Comparison of ENCODE assay signal across 25 cellular contexts in genomic region chr13:98963917-98964316, GRCh38.
"Had no signal": no experiment of that assay in that cellular context is flagged by ENCODE, and none has a peak within 500 bp of the region (broad histone marks: within the 10 kb centered on the region; RNA-seq: fewer than 3 reads in every experiment).

No MANE protein-coding gene starts in this region.

- H3K4me3 ChIP-seq: lung, neural progenitor cell, right lobe of liver, skin epidermis, suprapubic skin, tibial artery had no signal

- H3K27ac ChIP-seq: epithelial cell of prostate, neural progenitor cell, right lobe of liver, suprapubic skin, tibial artery had no signal

- ATAC-seq: activated CD8-positive, alpha-beta T cell treated with anti-CD3 and anti-CD28 coated beads for 36 hours; activated naive CD4-positive, alpha-beta T cell treated with anti-CD3 and anti-CD28 coated beads, Interleukin-2, amount 50 U/mL, for 72 hours; natural killer cell; right lobe of liver; stimulated activated effector memory CD8-positive, alpha-beta T cell treated with anti-CD3 and anti-CD28 coated beads, Interleukin-12 subunit alpha, Interleukin-12 subunit beta, amount 100 ng/mL, for 72 hours; T-helper 17 cell had no signal

- H3K9me3 ChIP-seq: right lobe of liver, suprapubic skin, tibial artery had no signal

- DNase-seq: activated CD4-positive, alpha-beta T cell treated with anti-CD3 and anti-CD28 coated beads, Interleukin-2, amount 50 U/mL, for 1 hour; activated CD4-positive, CD25-positive, alpha-beta regulatory T cell treated with anti-CD3 and anti-CD28 coated beads, Interleukin-2, amount 50 U/mL, for 72 hours; activated CD8-positive, alpha-beta T cell treated with anti-CD3 and anti-CD28 coated beads for 36 hours; activated naive CD4-positive, alpha-beta T cell; activated T-cell treated with anti-CD3 and anti-CD28 coated beads, Interleukin-2, amount 50 U/mL, for 48 hours; effector CD4-positive, alpha-beta T cell; hypothalamus; immature natural killer cell; kidney; mesendoderm; natural killer cell; occipital lobe; right lobe of liver; stimulated activated CD4-positive, alpha-beta T cell treated with anti-CD3 and anti-CD28 coated beads, Interleukin-4, amount 100 ng/mL, for 24 hours; SW 1271; T-helper 17 cell; T1000; tibial artery had no signal

- H3K36me3 ChIP-seq: neural progenitor cell, right lobe of liver, suprapubic skin, tibial artery had no signal

- H3K27me3 ChIP-seq: neural progenitor cell, right lobe of liver, suprapubic skin, tibial artery had no signal
